21 cellular contexts compared by ENCODE assay signal in the genomic region with DNA sequence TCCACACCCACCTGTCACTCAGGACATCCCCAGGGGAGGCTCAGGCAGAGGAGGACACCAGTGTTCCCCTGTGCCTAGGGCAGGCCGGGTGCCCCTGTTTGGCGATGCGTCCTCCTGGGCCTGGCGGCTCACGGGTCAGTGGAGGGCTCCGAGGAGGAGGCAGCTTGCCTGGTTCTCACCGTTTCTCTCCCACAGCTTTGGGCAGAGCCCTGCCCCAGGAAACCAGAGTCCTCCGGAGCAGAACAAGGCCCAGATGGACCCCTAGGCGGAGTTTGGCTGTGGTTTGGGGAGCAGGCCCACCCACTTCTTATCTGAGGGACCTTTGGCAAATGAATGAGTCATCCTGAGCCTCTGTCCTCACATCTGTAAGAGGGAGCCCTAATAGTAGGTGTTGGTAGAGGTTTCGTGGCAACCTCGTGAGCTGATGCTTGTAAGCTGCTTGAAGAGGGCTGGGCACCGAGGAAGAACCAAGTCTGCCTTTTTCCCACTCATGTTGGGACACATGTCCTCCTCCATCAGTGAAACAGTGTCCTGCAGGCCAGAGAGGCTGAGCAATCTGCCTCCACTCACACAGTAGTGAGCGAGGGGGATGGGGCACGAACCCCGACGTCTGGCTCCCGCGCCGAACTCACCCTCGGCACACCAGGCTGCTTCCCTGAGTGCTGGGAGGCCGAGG.
DNase-seq lines count a peak whose midpoint lies in the region; ATAC-seq, FAIRE-seq and TF ChIP-seq lines count a peak whose summit lies in the region.
"Had no signal": no experiment of that assay in that cellular context is flagged by ENCODE, and none has a peak within 500 bp of the region (broad histone marks: within the 10 kb centered on the region; RNA-seq: fewer than 3 reads in every experiment).

No MANE protein-coding gene starts in this region.

- no peaks in the 10 kb centered on the region for H3K79me2 ChIP-seq in HepG2 (ENCODE audit: insufficient read depth, low read length)

- no peak overlapping the region for H4K91ac ChIP-seq in IMR-90 (ENCODE audit: insufficient read depth, low read depth, low read length)

- WGBS in IMR-90 (ENCODE audit: extremely low coverage in 2 of 2, insufficient read length in 1 of 2), 2 experiments = 86% methylated on average over 7 of the region's 21 CpGs; no CpG with 5 or more reads in 1 of the 2 experiments
- 87% methylated on average over 13 of the region's 21 CpGs for WGBS in HepG2 (ENCODE audit: low lambda C conversion rate)

- H2AK5ac ChIP-seq in IMR-90 (ENCODE audit: low read depth, low read length) = 0 out of 2 replicates have a peak overlapping the region, but pooled peaks have one; percentile 24

- H3K27ac Mint-ChIP-seq in endothelial cell (ENCODE audit: unreplicated experiment) = no peak overlapping the region
- H3K27ac Mint-ChIP-seq: activated naive CD8-positive, alpha-beta T cell treated with anti-CD3 and anti-CD28 coated beads, Interleukin-2, amount 10 ng/mL, durations not matched to agents 7 days and 5 days; activated T-helper 1 cell treated with anti-CD3 and anti-CD28 coated beads, Interleukin-12 subunit alpha, Interleukin-12 subunit beta, Interleukin-2, Interleukin-4 antibody, amounts not matched to agents 30 ng/mL and 10 ng/mL and 1 ng/mL, durations not matched to agents 14 hours and 24 hours and 36 hours; effector memory CD8-positive, alpha-beta T cell had no signal

- H3K27me3 Mint-ChIP-seq in endothelial cell (ENCODE audit: unreplicated experiment) = peaks cover 13% of the 10 kb centered on the region
- H3K27me3 Mint-ChIP-seq: activated naive CD8-positive, alpha-beta T cell treated with anti-CD3 and anti-CD28 coated beads, Interleukin-2, amount 10 ng/mL, durations not matched to agents 7 days and 5 days had no signal

- H2AK9ac ChIP-seq in IMR-90 (replicated peaks; ENCODE audit: low read depth, low read length, poor library complexity) = peak overlapping the region; percentile 44

- no peak overlapping the region for H4K8ac ChIP-seq in IMR-90 (ENCODE audit: low read depth in 2 of 2, low read length in 2 of 2)

- DNase-seq in IMR-90 = peak; percentile 34
- peak; percentile 83 for DNase-seq in amniotic epithelial cell (ENCODE audit: low read depth)
- DNase-seq in HepG2 (ENCODE audit: low spot score) = no peak
- no peak for DNase-seq in NCI-H2196 treated with DMSO at 0.1 percent for 48 hours (lab: John Stamatoyannopoulos, UW; ENCODE audit: unreplicated experiment)
- DNase-seq in endothelial cell (ENCODE audit: low spot score) = no peak
- DNase-seq in AML-193 (lab: John Stamatoyannopoulos, UW) = no peak
- no peak for DNase-seq in activated T-cell treated with anti-CD3 and anti-CD28 coated beads for 4 hours
- DNase-seq: activated CD4-positive, CD25-positive, alpha-beta regulatory T cell; activated CD8-positive, alpha-beta memory T cell treated with anti-CD3 and anti-CD28 coated beads for 24 hours; activated naive CD8-positive, alpha-beta T cell treated with anti-CD3 and anti-CD28 coated beads, Interleukin-2, amount 10 ng/mL, durations not matched to agents 7 days and 5 days; effector memory CD8-positive, alpha-beta T cell; MV-4-11; NCI-H2081; NCI-H526 treated with DMSO at 0.1 percent for 48 hours; Peyer's patch; stimulated activated CD4-positive, alpha-beta T cell treated with anti-CD3 and anti-CD28 coated beads, Interleukin-2, amount 100 ng/mL, for 24 hours; SW 1271 had no signal

- H3K36me3 Mint-ChIP-seq in endothelial cell (ENCODE audit: low read depth, unreplicated experiment) = peaks cover 3% of the 10 kb centered on the region
- H3K36me3 Mint-ChIP-seq: activated naive CD8-positive, alpha-beta T cell treated with anti-CD3 and anti-CD28 coated beads, Interleukin-2, amount 10 ng/mL, durations not matched to agents 7 days and 5 days had no signal

- H3K4me2 ChIP-seq in BLaER1 (peak overlapping the region; percentile 81), IMR-90 (ENCODE audit: low read depth, low read length) (no peak overlapping the region), HepG2 (ENCODE audit: low read depth, low read length) (no peak overlapping the region)

- H3K4ac ChIP-seq in IMR-90 (ENCODE audit: low read depth, low read length) = no peak overlapping the region

- H3K4me1 ChIP-seq in BLaER1 = peaks cover 87% of the 10 kb centered on the region
- peaks cover 19% of the 10 kb centered on the region for H3K4me1 ChIP-seq in IMR-90 (ENCODE audit: control insufficient read depth, insufficient read depth, low read length)
- H3K4me1 ChIP-seq in HepG2 (ENCODE audit: insufficient read depth, low read length) = peaks cover 42% of the 10 kb centered on the region

- no peaks in the 10 kb centered on the region for H3K9me3 Mint-ChIP-seq in endothelial cell (ENCODE audit: unreplicated experiment)
- H3K9me3 Mint-ChIP-seq: activated naive CD8-positive, alpha-beta T cell treated with anti-CD3 and anti-CD28 coated beads, Interleukin-2, amount 10 ng/mL, durations not matched to agents 7 days and 5 days; activated T-helper 1 cell treated with anti-CD3 and anti-CD28 coated beads, Interleukin-12 subunit alpha, Interleukin-12 subunit beta, Interleukin-2, Interleukin-4 antibody, amounts not matched to agents 30 ng/mL and 10 ng/mL and 1 ng/mL, durations not matched to agents 14 hours and 24 hours and 36 hours; effector memory CD8-positive, alpha-beta T cell had no signal

- H2BK5ac ChIP-seq in IMR-90 (ENCODE audit: low read depth, low read length, poor library complexity, severe bottlenecking) = no peak overlapping the region

- no peak overlapping the region for H3K14ac ChIP-seq in IMR-90 (replicated peaks; ENCODE audit: low read depth, low read length)

- dilution Hi-C loops in IMR-90 (cut with HindIII; ENCODE audit: low sequenced_read_pairs, unreplicated experiment) = no loop called here

- H3K36me3 ChIP-seq in BLaER1 (no peaks in the 10 kb centered on the region), IMR-90 (ENCODE audit: control insufficient read depth, insufficient read depth, low read length) (peaks cover 4% of the 10 kb centered on the region; the same call in 1 of the 2 replicates), HepG2 (replicated peaks in 1 of 2; ENCODE audit: control insufficient read depth in 1 of 2, insufficient read depth in 2 of 2, low read length in 2 of 2) (no peaks in the 10 kb centered on the region)
- H3K36me3 ChIP-seq: neutrophil, Peyer's patch had no signal

- TF ChIP-seq RAD21 in IMR-90 (IDR thresholded peaks at IDR 0.05; ENCODE audit: low read length) (no peak), HepG2 (CRISPR knock-in tag; IDR thresholded peaks at IDR 0.05) (no peak)

- H4K20me1 ChIP-seq in BLaER1 (no peaks in the 10 kb centered on the region; the same call in 1 of the 2 replicates), IMR-90 (ENCODE audit: insufficient read depth, low read length) (peaks cover 71% of the 10 kb centered on the region), HepG2 (ENCODE audit: insufficient read depth, low read length) (no peaks in the 10 kb centered on the region)

- H3K9ac ChIP-seq in BLaER1 = no peak overlapping the region
- H3K9ac ChIP-seq in IMR-90 (ENCODE audit: low read depth, low read length) = no peak overlapping the region
- no peak overlapping the region for H3K9ac ChIP-seq in HepG2 (ENCODE audit: insufficient read depth, low read depth, low read length)

- H3K56ac ChIP-seq in IMR-90 (ENCODE audit: extremely low read depth, insufficient read depth, low read length) = no peak overlapping the region

- TF ChIP-seq POLR2A in IMR-90 (IDR thresholded peaks at IDR 0.05; ENCODE audit: low read depth, low read length) = no peak
- TF ChIP-seq POLR2A in HepG2 (IDR thresholded peaks at IDR 0.05; ENCODE audit: insufficient read depth in 1 of 2, low read depth in 2 of 2, low read length in 2 of 2) = no peak

- no peak overlapping the region for H3K23ac ChIP-seq in IMR-90 (ENCODE audit: low read depth, low read length)

- ATAC-seq in IMR-90 (ENCODE audit: low read depth) (no peak; the same call in 1 of the 2 replicates), HepG2 (no peak)
- ATAC-seq: effector memory CD8-positive, alpha-beta T cell; sciatic nerve had no signal

- H3K27me3 ChIP-seq in BLaER1 (no peaks in the 10 kb centered on the region), IMR-90 (ENCODE audit: control insufficient read depth, insufficient read depth, low read length) (no peaks in the 10 kb centered on the region), HepG2 (ENCODE audit: control insufficient read depth in 1 of 2, insufficient read depth in 2 of 2, low read length in 2 of 2) (no peaks in the 10 kb centered on the region)
- H3K27me3 ChIP-seq: Peyer's patch had no signal

- H2BK15ac ChIP-seq in IMR-90 (ENCODE audit: low read depth, low read length) = no peak overlapping the region; the same call in 2 of the 3 replicates

- TF ChIP-seq CTCF in IMR-90 (conservative IDR thresholded peaks at IDR 0.05; ENCODE audit: low read depth, low read length) (no peak), HepG2 (CRISPR knock-in tag; IDR thresholded peaks at IDR 0.05) (no peak), endothelial cell (IDR thresholded peaks at IDR 0.05; ENCODE audit: unreplicated experiment) (no peak)

- H3K4me1 Mint-ChIP-seq in endothelial cell (ENCODE audit: unreplicated experiment) = no peaks in the 10 kb centered on the region
- H3K4me1 Mint-ChIP-seq: activated naive CD8-positive, alpha-beta T cell treated with anti-CD3 and anti-CD28 coated beads, Interleukin-2, amount 10 ng/mL, durations not matched to agents 7 days and 5 days had no signal

- peaks cover 18 to 54% of the 10 kb centered on the region in 2 experiments for H3K79me1 ChIP-seq in IMR-90 (ENCODE audit: low read depth in 1 of 2, low read length in 2 of 2)

- H2BK20ac ChIP-seq in IMR-90 (ENCODE audit: low read depth, low read length) = no peak overlapping the region

- no peaks in the 10 kb centered on the region for H3K9me3 ChIP-seq in BLaER1
- H3K9me3 ChIP-seq in IMR-90 (ENCODE audit: control insufficient read depth, insufficient read depth, low read length) = peaks cover 3% of the 10 kb centered on the region; the same call in 1 of the 2 replicates
- no peaks in the 10 kb centered on the region for H3K9me3 ChIP-seq in HepG2 (ENCODE audit: low read length)
- H3K9me3 ChIP-seq: neutrophil had no signal

- H3K27ac ChIP-seq in BLaER1 (0 out of 2 replicates have a peak overlapping the region, but pooled peaks have one; percentile 27), IMR-90 (ENCODE audit: insufficient read depth, low read length) (no peak overlapping the region), HepG2 (ENCODE audit: extremely low read length, insufficient read depth, low read length) (no peak overlapping the region)
- H3K27ac ChIP-seq: neutrophil had no signal

- no peak overlapping the region for H3K4me3 Mint-ChIP-seq in endothelial cell (ENCODE audit: unreplicated experiment)
- H3K4me3 Mint-ChIP-seq: activated naive CD8-positive, alpha-beta T cell treated with anti-CD3 and anti-CD28 coated beads, Interleukin-2, amount 10 ng/mL, durations not matched to agents 7 days and 5 days; activated T-helper 1 cell treated with anti-CD3 and anti-CD28 coated beads, Interleukin-12 subunit alpha, Interleukin-12 subunit beta, Interleukin-2, Interleukin-4 antibody, amounts not matched to agents 30 ng/mL and 10 ng/mL and 1 ng/mL, durations not matched to agents 14 hours and 24 hours and 36 hours; effector memory CD8-positive, alpha-beta T cell had no signal

- H2BK120ac ChIP-seq in IMR-90 (ENCODE audit: low read depth, low read length) = no peak overlapping the region

- no peak for FAIRE-seq in HepG2 (lab: Jason Lieb, UNC)

- POLR2A ChIA-PET in IMR-90 (lab: Charles Lee; ENCODE audit: unreplicated experiment) = no interaction called here
- POLR2A ChIA-PET in HepG2 (lab: Yijun Ruan, JAX) = no interaction called here

- in situ Hi-C loops in IMR-90 (cut with MboI; ENCODE audit: low sequenced_read_pairs) = no loop called here
- in situ Hi-C loops in HepG2 (cut with HindIII; ENCODE audit: extremely low pct_ligation_motif_present, low pct_unique_long_range_greater_than_20kb) = no loop called here

- CTCF ChIA-PET in IMR-90 (lab: Yijun Ruan, JAX) = no interaction called here
- CTCF ChIA-PET in HepG2 (lab: Yijun Ruan, JAX; ENCODE audit: low intra/inter-chr PET ratio, low total read pairs) = no interaction called here

- TF ChIP-seq EP300 in HepG2 (IDR thresholded peaks at IDR 0.05; ENCODE audit: low read depth in 2 of 2, low read length in 2 of 2) (no peak), HepG2 (CRISPR knock-in tag; IDR thresholded peaks at IDR 0.05; ENCODE audit: borderline replicate concordance) (no peak)

- H3K4me3 ChIP-seq in BLaER1 (no peak overlapping the region), IMR-90 (ENCODE audit: insufficient read depth, low read depth, low read length) (no peak overlapping the region), HepG2 (replicated peaks in 1 of 3; ENCODE audit: insufficient read depth in 1 of 3, low read depth in 2 of 3, low read length in 3 of 3) (no peak overlapping the region)
- H3K4me3 ChIP-seq: Peyer's patch had no signal

- H2AFZ ChIP-seq in IMR-90 (replicated peaks; ENCODE audit: low read length, poor library complexity) (peak overlapping the region; percentile 40), HepG2 (ENCODE audit: low read length) (no peak overlapping the region)

- BruUV-seq in IMR-90 (replicated peaks; lab: Mats Ljungman, UMichigan) (no TSS peak), HepG2 (replicated peaks; lab: Mats Ljungman, UMichigan) (no TSS peak)

- no peak overlapping the region; the same call in 1 of the 2 replicates for H3K18ac ChIP-seq in IMR-90 (ENCODE audit: low read depth, low read length)

- intact Hi-C loops in IMR-90 (cut with micrococcal nuclease) = no loop called here
- intact Hi-C loops in HepG2 (cut with micrococcal nuclease; ENCODE audit: unreplicated experiment) = no loop called here

- H3K9me1 ChIP-seq in IMR-90 (ENCODE audit: insufficient read depth, low read length) = peaks cover 8% of the 10 kb centered on the region; the same call in 1 of the 2 replicates

- H4K5ac ChIP-seq in IMR-90 (ENCODE audit: low read depth, low read length) = no peak overlapping the region

Comparison
In these comparisons a context has a peak if more than half of its experiments do, and no peak if none do; other contexts are left out.
1. DNase-seq: peak in IMR-90 (single experiment) and amniotic epithelial cell (single experiment); none in HepG2 (single experiment), NCI-H2196 treated with DMSO at 0.1 percent for 48 hours (single experiment), endothelial cell (single experiment), AML-193 (0 of 2) and activated T-cell treated with anti-CD3 and anti-CD28 coated beads for 4 hours (single experiment).